In the genomic region with DNA sequence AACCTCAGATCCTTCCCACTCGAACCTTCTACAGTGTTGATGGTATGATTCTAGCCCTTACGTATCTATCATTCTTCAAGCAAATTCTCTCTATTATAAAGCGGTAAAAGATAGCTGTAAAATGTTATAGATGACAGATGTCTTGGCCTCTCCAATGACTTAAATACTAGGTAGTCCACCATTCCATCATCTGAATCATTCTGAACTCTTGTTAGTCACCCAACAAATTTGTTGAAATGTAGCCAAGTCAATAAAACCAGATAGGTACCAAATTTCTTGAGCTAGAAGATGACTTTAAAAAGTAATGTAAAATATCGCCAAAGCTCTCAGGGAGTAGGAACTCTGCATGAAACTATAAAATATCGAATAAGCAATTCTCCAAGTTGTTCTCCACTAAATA, we compare ENCODE assay signal across 25 cellular contexts. TPM values are rescaled to one million over a fixed set of nuclear protein-coding genes. Genes with fewer than 3 reads are reported as not detected.
A peak's percentile ranks its signal among the peaks of the same experiment; 100 is the strongest.
DNase-seq lines count a peak whose midpoint lies in the region; ATAC-seq and TF ChIP-seq lines count a peak whose summit lies in the region.
"Had no signal": no experiment of that assay in that cellular context is flagged by ENCODE, and none has a peak within 500 bp of the region (broad histone marks: within the 10 kb centered on the region; RNA-seq: fewer than 3 reads in every experiment).

No MANE protein-coding gene starts in this region.

- POLR2A ChIA-PET in MCF 10A (lab: Yijun Ruan, JAX), result interaction anchor here (0.5 to 0.7 kb wide), 2 partner anchors 13 to 34 kb away, joined by 4 read pairs; no protein-coding TSS in a partner anchor

- intact Hi-C loops in MCF 10A (cut with micrococcal nuclease), result no loop called here
- intact Hi-C loops in breast epithelium (cut with DNase I; ENCODE audit: low total_unique reads), result no loop called here

- no peak overlapping the region for H3K27ac ChIP-seq in breast epithelium
- H3K27ac ChIP-seq: BLaER1 treated with 17β-estradiol and CSF1 and Interleukin-3, amounts not matched to agents 10 nM and 100 nM; body of pancreas had no signal

- H3K4me3 Mint-ChIP-seq in MCF 10A (ENCODE audit: unreplicated experiment), result no peak overlapping the region
- no peak overlapping the region for H3K4me3 Mint-ChIP-seq in stimulated activated naive B cell treated with anti-CD40 and anti-IgM and Interleukin-4, amounts not matched to agents 10 μg/mL and 1 μg/mL and 100 μg/mL, for 72 hours
- H3K4me3 Mint-ChIP-seq: activated T-cell treated with anti-CD3 and anti-CD28 coated beads, Interleukin-2, amount 50 U/mL, for 72 hours; mesothelial cell of epicardium; natural killer cell treated with Interleukin-12 subunit alpha and Interleukin-12 subunit beta and Interleukin-15 and Interleukin-18, amount 100 ng/mL, for 72 hours; stimulated activated naive CD8-positive, alpha-beta T cell treated with anti-CD3 and anti-CD28 coated beads, Interleukin-15, amount 100 ng/mL, for 72 hours; type B pancreatic cell had no signal

- CTCF ChIA-PET in MCF 10A (lab: Yijun Ruan, JAX), result interaction anchor here (0.6 to 1.4 kb wide), 6 partner anchors 14 to 72 kb away, joined by 3 to 4 read pairs (median 3); no protein-coding TSS in a partner anchor

- peak overlapping the region; percentile 2 for H3K27ac Mint-ChIP-seq in MCF 10A (ENCODE audit: low read depth, unreplicated experiment)
- no peak overlapping the region for H3K27ac Mint-ChIP-seq in stimulated activated naive B cell treated with anti-CD40 and anti-IgM and Interleukin-4, amounts not matched to agents 10 μg/mL and 1 μg/mL and 100 μg/mL, for 72 hours
- H3K27ac Mint-ChIP-seq: activated naive CD4-positive, alpha-beta T cell treated with anti-CD3 and anti-CD28 coated beads, Interleukin-2, amount 50 U/mL, for 72 hours; activated T-cell treated with anti-CD3 and anti-CD28 coated beads, Interleukin-2, amount 50 U/mL, for 72 hours; mesothelial cell of epicardium; stimulated activated naive CD8-positive, alpha-beta T cell treated with anti-CD3 and anti-CD28 coated beads, Interleukin-15, amount 100 ng/mL, for 72 hours; type B pancreatic cell had no signal

- no TSS peak for BruUV-seq in MCF 10A (replicated peaks; lab: Mats Ljungman, UMichigan)

- no peaks in the 10 kb centered on the region for H3K9me3 ChIP-seq in breast epithelium
- H3K9me3 ChIP-seq: BLaER1 treated with 17β-estradiol and CSF1 and Interleukin-3, amounts not matched to agents 10 nM and 100 nM; body of pancreas had no signal

- no peaks in the 10 kb centered on the region for H3K4me1 ChIP-seq in breast epithelium
- H3K4me1 ChIP-seq: body of pancreas had no signal

- no peaks in the 10 kb centered on the region for H3K9me3 Mint-ChIP-seq in MCF 10A (ENCODE audit: unreplicated experiment)
- H3K9me3 Mint-ChIP-seq in stimulated activated naive B cell treated with anti-CD40 and anti-IgM and Interleukin-4, amounts not matched to agents 10 μg/mL and 1 μg/mL and 100 μg/mL, for 72 hours, result peaks cover 0 to 1% of the 10 kb centered on the region in 2 donors
- H3K9me3 Mint-ChIP-seq: mesothelial cell of epicardium; natural killer cell treated with Interleukin-12 subunit alpha and Interleukin-12 subunit beta and Interleukin-15 and Interleukin-18, amount 100 ng/mL, for 72 hours; stimulated activated naive CD8-positive, alpha-beta T cell treated with anti-CD3 and anti-CD28 coated beads, Interleukin-15, amount 100 ng/mL, for 72 hours; type B pancreatic cell had no signal

- H3K4me1 Mint-ChIP-seq in MCF 10A (ENCODE audit: insufficient read depth, unreplicated experiment), result peaks cover 11% of the 10 kb centered on the region
- H3K4me1 Mint-ChIP-seq in stimulated activated naive B cell treated with anti-CD40 and anti-IgM and Interleukin-4, amounts not matched to agents 10 μg/mL and 1 μg/mL and 100 μg/mL, for 72 hours, result peaks cover 5 to 8% of the 10 kb centered on the region in 2 donors
- H3K4me1 Mint-ChIP-seq: mesothelial cell of epicardium; stimulated activated naive CD8-positive, alpha-beta T cell treated with anti-CD3 and anti-CD28 coated beads, Interleukin-15, amount 100 ng/mL, for 72 hours had no signal

- H3K27me3 Mint-ChIP-seq in MCF 10A (ENCODE audit: insufficient read depth, unreplicated experiment), result no peaks in the 10 kb centered on the region
- no peaks in the 10 kb centered on the region for H3K27me3 Mint-ChIP-seq in stimulated activated naive B cell treated with anti-CD40 and anti-IgM and Interleukin-4, amounts not matched to agents 10 μg/mL and 1 μg/mL and 100 μg/mL, for 72 hours

- H3K4me3 ChIP-seq in breast epithelium (no peak overlapping the region), epithelial cell of proximal tubule (ENCODE audit: low read depth, low read length) (no peak overlapping the region)
- H3K4me3 ChIP-seq: BLaER1 treated with 17β-estradiol and CSF1 and Interleukin-3, amounts not matched to agents 10 nM and 100 nM; body of pancreas had no signal

- H3K36me3 Mint-ChIP-seq in MCF 10A (ENCODE audit: insufficient read depth, unreplicated experiment), result no peaks in the 10 kb centered on the region
- no peaks in the 10 kb centered on the region for H3K36me3 Mint-ChIP-seq in stimulated activated naive B cell treated with anti-CD40 and anti-IgM and Interleukin-4, amounts not matched to agents 10 μg/mL and 1 μg/mL and 100 μg/mL, for 72 hours
- H3K36me3 Mint-ChIP-seq: mesothelial cell of epicardium; natural killer cell treated with Interleukin-12 subunit alpha and Interleukin-12 subunit beta and Interleukin-15 and Interleukin-18, amount 100 ng/mL, for 72 hours; type B pancreatic cell had no signal

- H3K27me3 ChIP-seq in breast epithelium, result no peaks in the 10 kb centered on the region
- H3K27me3 ChIP-seq: BLaER1 treated with 17β-estradiol and CSF1 and Interleukin-3, amounts not matched to agents 10 nM and 100 nM; body of pancreas had no signal

- TF ChIP-seq POLR2A in breast epithelium (IDR thresholded peaks at IDR 0.05), result no peak

- no peak for ATAC-seq in stimulated activated naive B cell treated with anti-CD40 and anti-IgM and Interleukin-4, amounts not matched to agents 10 μg/mL and 1 μg/mL and 100 μg/mL, for 72 hours (replicated peaks)
- no peak for ATAC-seq in GM18873 (IDR thresholded peaks at IDR 0.05; ENCODE audit: low FRiP score, unreplicated experiment)
- ATAC-seq: activated naive CD4-positive, alpha-beta T cell treated with anti-CD3 and anti-CD28 coated beads, Interleukin-2, amount 50 U/mL, for 72 hours; activated T-cell treated with anti-CD3 and anti-CD28 coated beads, Interleukin-2, amount 50 U/mL, for 72 hours; body of pancreas; HCT116; natural killer cell treated with Interleukin-12 subunit alpha and Interleukin-12 subunit beta and Interleukin-15 and Interleukin-18, amount 100 ng/mL, for 72 hours; stimulated activated naive CD8-positive, alpha-beta T cell treated with anti-CD3 and anti-CD28 coated beads, Interleukin-15, amount 100 ng/mL, for 72 hours had no signal

- DNase-seq in MCF 10A (ENCODE audit: unreplicated experiment) (peak; percentile 40), breast epithelium (ENCODE audit: low spot score in 2 of 2) (no peak), RPMI7951 (ENCODE audit: low read depth) (peak; percentile 45), epithelial cell of proximal tubule (ENCODE audit: low read depth) (peak; percentile 23), amniotic stem cell (lab: John Stamatoyannopoulos, UW) (no peak), D341Med (ENCODE audit: low spot score) (no peak)
- DNase-seq in stimulated activated naive B cell treated with anti-CD40 and anti-IgM and Interleukin-4, amounts not matched to agents 10 μg/mL and 1 μg/mL and 100 μg/mL, for 72 hours, result no peak
- DNase-seq: 8988T; activated T-cell treated with anti-CD3 and anti-CD28 coated beads, Interleukin-2, amount 50 U/mL, for 72 hours; body of pancreas; KBM-7; NCI-H1092 treated with DMSO at 0.1 percent for 48 hours; NCI-H2171; NCI-H748 treated with DMSO at 0.1 percent for 48 hours; small intestine; stimulated activated CD4-positive, alpha-beta T cell treated with anti-CD3 and anti-CD28 coated beads, Interleukin-2, amount 100 ng/mL, for 48 hours; stimulated activated naive CD8-positive, alpha-beta T cell treated with anti-CD3 and anti-CD28 coated beads, Interleukin-15, amount 100 ng/mL, for 72 hours; T1000 had no signal

- no peaks in the 10 kb centered on the region for H3K36me3 ChIP-seq in breast epithelium
- H3K36me3 ChIP-seq: BLaER1 treated with 17β-estradiol and CSF1 and Interleukin-3, amounts not matched to agents 10 nM and 100 nM had no signal

- TF ChIP-seq CTCF in MCF 10A (IDR thresholded peaks at IDR 0.05; ENCODE audit: unreplicated experiment), result no peak
- no peak for TF ChIP-seq CTCF in breast epithelium (IDR thresholded peaks at IDR 0.05)
- no peak for TF ChIP-seq CTCF in epithelial cell of proximal tubule (conservative IDR thresholded peaks at IDR 0.05; ENCODE audit: low read depth, low read length)

RNA-seq across cellular contexts. Expression of a gene that starts 32.6 kb away (rescaled TPM):
- total RNA-seq in MCF 10A (2022) (137 and 141 TPM in 2 replicates), breast epithelium (100 to 1,000 TPM; 327 to 336 (median 328) TPM), epithelial cell of proximal tubule (153 and 218 TPM in 2 replicates)
- 154 and 211 TPM in 2 replicates for total RNA-seq in RPMI7951 (2014; rRNA removed; shearing (Covaris generic))

Comparison
In these comparisons a context has a peak if more than half of its experiments do, and no peak if none do; other contexts are left out.
1. DNase-seq: peak in MCF 10A (single experiment), RPMI7951 (single experiment) and epithelial cell of proximal tubule (single experiment); none in breast epithelium (0 of 2), stimulated activated naive B cell treated with anti-CD40 and anti-IgM and Interleukin-4, amounts not matched to agents 10 μg/mL and 1 μg/mL and 100 μg/mL, for 72 hours (single experiment), amniotic stem cell (single experiment) and D341Med (single experiment).